In genomic region chr15:40782609-40783227, GRCh38 we compare ENCODE assay signal across 8 cellular contexts. TPM values are rescaled to one million over a fixed set of nuclear protein-coding genes. Genes with fewer than 3 reads are reported as not detected.
DNase-seq lines count a peak whose midpoint lies in the region; ATAC-seq, FAIRE-seq and TF ChIP-seq lines count a peak whose summit lies in the region.

No MANE protein-coding gene starts in this region.

- no peaks in the 10 kb centered on the region for H3K9me2 ChIP-seq in PC-9 (ENCODE audit: insufficient read depth)

- no peak for FAIRE-seq in H54 (lab: Jason Lieb, UNC)

- POLR2A ChIA-PET in PC-9 (lab: Charles Lee; ENCODE audit: unreplicated experiment), result no interaction called here

- H4K20me1 ChIP-seq in PC-9 (ENCODE audit: insufficient read depth), result no peaks in the 10 kb centered on the region

- no peaks in the 10 kb centered on the region for H3K36me3 ChIP-seq in PC-9 (ENCODE audit: low read depth)

- TF ChIP-seq CTCF in PC-9 (conservative IDR thresholded peaks at IDR 0.05), result peak; percentile 79

- peak; percentile 85 to 87 for DNase-seq in NCI-H2081 (lab: John Stamatoyannopoulos, UW)
- no peak for DNase-seq in NCI-H2081 treated with DMSO at 0.1 percent for 48 hours (lab: John Stamatoyannopoulos, UW)
- DNase-seq in PC-9, result peak; percentile 73 to 85
- DNase-seq in activated T-cell treated with anti-CD3 and anti-CD28 coated beads, Interleukin-2, amount 50 U/mL, for 48 hours, result peak; percentile 81 to 85
- DNase-seq in head of caudate nucleus, result peak in 41 of 42 donors; percentile 38 to 80 (median 62)
- DNase-seq in stimulated activated CD4-positive, alpha-beta T cell treated with anti-CD3 and anti-CD28 coated beads, Interleukin-15, amount 100 ng/mL, for 1 hour (ENCODE audit: low read depth in 1 of 2, low spot score in 1 of 2), result peak; percentile 65 to 71
- DNase-seq in H54 (ENCODE audit: insufficient read length, low spot score), result no peak

- no peak overlapping the region for H3K4me2 ChIP-seq in PC-9

- peak; percentile 56 for ATAC-seq in HG03521 (IDR thresholded peaks at IDR 0.05; ENCODE audit: unreplicated experiment)

- no peak overlapping the region for H2AFZ ChIP-seq in PC-9

- CTCF ChIA-PET in PC-9 (lab: Charles Lee), result interaction anchor here (1.2 to 1.7 kb wide), 3 partner anchors 36 to 109 kb away, joined by 7 to 9 read pairs (median 7); no protein-coding TSS in a partner anchor

- H3K27me3 ChIP-seq in PC-9 (ENCODE audit: insufficient read depth, low read depth), result no peaks in the 10 kb centered on the region

- TF ChIP-seq POLR2A in H54 (IDR thresholded peaks at IDR 0.05; ENCODE audit: low read depth, low read length), result no peak

- BruUV-seq in PC-9 (replicated peaks; lab: Mats Ljungman, UMichigan), result no TSS peak

- peaks cover 35% of the 10 kb centered on the region for H3F3A ChIP-seq in PC-9 (ENCODE audit: insufficient read depth, low read depth)

- H3K9me3 ChIP-seq in PC-9 (ENCODE audit: insufficient read depth, low read depth), result no peaks in the 10 kb centered on the region

- intact Hi-C loops in PC-9 (cut with micrococcal nuclease; ENCODE audit: unreplicated experiment) (loop anchor here (1.0 to 2.0 kb wide), 2 partner anchors 36 to 104 kb away; no protein-coding TSS in a partner anchor), head of caudate nucleus (cut with DNase I) (no loop called here)

- peaks cover 35% of the 10 kb centered on the region for H3K4me1 ChIP-seq in PC-9 (replicated peaks; ENCODE audit: insufficient read depth)

- H3K79me2 ChIP-seq in PC-9 (ENCODE audit: low read depth), result peaks cover 33% of the 10 kb centered on the region

- H3K27ac ChIP-seq in PC-9, result no peak overlapping the region

- no peak overlapping the region for H3K4me3 ChIP-seq in PC-9

RNA-seq across cellular contexts. Expression of gene C15orf62, which starts 12.9 kb away (rescaled TPM):
- 0.23 and 0.33 TPM in 2 replicates for total RNA-seq in PC-9 (2021)

RNA-seq across cellular contexts. Expression of gene GCHFR, which starts 18.9 kb away (rescaled TPM):
- 1.2 and 1.5 TPM in 2 replicates for total RNA-seq in PC-9 (2021)

RNA-seq across cellular contexts. Expression of gene ZFYVE19, which starts 24.2 kb away (rescaled TPM):
- 32.6 and 33.1 TPM in 2 replicates for total RNA-seq in PC-9 (2021)

RNA-seq across cellular contexts. Expression of gene DNAJC17, which starts 24.6 kb away (rescaled TPM):
- 27.4 and 33.0 TPM in 2 replicates for total RNA-seq in PC-9 (2021)

RNA-seq across cellular contexts. Expression of gene RMDN3, which starts 27.7 kb away (rescaled TPM):
- total RNA-seq in PC-9 (2021), result 15.7 and 19.8 TPM in 2 replicates

Comparison
In these comparisons a context has a peak if more than half of its experiments do, and no peak if none do; other contexts are left out.
1. DNase-seq: peak in NCI-H2081 (2 of 2), PC-9 (2 of 2), activated T-cell treated with anti-CD3 and anti-CD28 coated beads, Interleukin-2, amount 50 U/mL, for 48 hours (2 of 2), head of caudate nucleus (41 of 42) and stimulated activated CD4-positive, alpha-beta T cell treated with anti-CD3 and anti-CD28 coated beads, Interleukin-15, amount 100 ng/mL, for 1 hour (2 of 2); none in NCI-H2081 treated with DMSO at 0.1 percent for 48 hours (single experiment) and H54 (single experiment).